In the genomic region with DNA sequence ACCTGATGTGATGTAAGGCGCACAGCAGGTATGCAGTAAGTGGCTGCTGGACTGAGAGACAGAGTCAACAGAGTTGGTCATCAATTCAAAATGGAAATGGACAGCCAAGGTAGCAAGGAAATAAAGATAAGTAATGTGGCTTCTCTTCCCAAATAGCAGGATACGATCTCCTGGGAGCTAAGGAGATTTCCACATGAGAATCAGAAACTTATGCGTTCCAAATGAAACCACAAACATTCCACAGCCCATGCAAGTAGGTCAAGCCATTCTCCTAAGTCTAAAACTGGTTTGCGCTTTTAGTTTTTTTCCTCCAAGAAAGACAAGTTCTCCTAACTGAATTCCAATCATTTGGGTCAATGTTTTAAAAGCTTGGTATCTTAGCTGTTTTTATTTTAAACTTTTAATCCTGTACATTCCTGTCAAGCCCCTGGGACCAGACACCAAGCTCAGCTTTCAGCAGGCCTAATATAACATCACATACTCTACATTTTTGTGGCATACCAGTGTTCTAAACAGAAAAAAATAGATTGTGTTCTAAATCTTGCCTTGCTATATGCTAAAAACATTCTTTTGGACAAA, we compare ENCODE assay signal across 10 cellular contexts.
DNase-seq lines count a peak whose midpoint lies in the region; ATAC-seq, FAIRE-seq and TF ChIP-seq lines count a peak whose summit lies in the region.
"Had no signal": no experiment of that assay in that cellular context is flagged by ENCODE, and none has a peak within 500 bp of the region (broad histone marks: within the 10 kb centered on the region; RNA-seq: fewer than 3 reads in every experiment).

No MANE protein-coding gene starts in this region.

- H3K4ac ChIP-seq in mesendoderm (ENCODE audit: low read depth, low read length): no peak overlapping the region

- H3K4me1 ChIP-seq in liver (ENCODE audit: control insufficient read depth in 4 of 4, insufficient read depth in 4 of 4, low read length in 3 of 4) (no peaks in the 10 kb centered on the region), HepG2 (ENCODE audit: insufficient read depth, low read length) (peaks cover 20% of the 10 kb centered on the region), mesendoderm (ENCODE audit: control insufficient read depth, low read depth, low read length) (peaks cover 5% of the 10 kb centered on the region), vagina (peaks cover 14% of the 10 kb centered on the region), MM.1S (ENCODE audit: low read length) (no peaks in the 10 kb centered on the region)
- H3K4me1 ChIP-seq: BLaER1 had no signal

- TF ChIP-seq POLR2A in HepG2 (IDR thresholded peaks at IDR 0.05; ENCODE audit: insufficient read depth in 1 of 2, low read depth in 2 of 2, low read length in 2 of 2) (no peak), vagina (IDR thresholded peaks at IDR 0.05) (no peak)

- no peak overlapping the region for H3K23ac ChIP-seq in mesendoderm (ENCODE audit: low read length)

- H3K9ac ChIP-seq in liver (ENCODE audit: low read depth in 1 of 2, low read length in 2 of 2) (no peak overlapping the region), HepG2 (ENCODE audit: insufficient read depth, low read depth, low read length) (no peak overlapping the region), mesendoderm (ENCODE audit: low read length) (no peak overlapping the region), MM.1S (ENCODE audit: low read length) (no peak overlapping the region)
- H3K9ac ChIP-seq: BLaER1 had no signal

- CTCF ChIA-PET in HepG2 (lab: Yijun Ruan, JAX; ENCODE audit: low intra/inter-chr PET ratio, low total read pairs): no interaction called here

- 96% methylated on average over 4 of the region's 4 CpGs for WGBS in liver
- WGBS in HepG2 (ENCODE audit: low lambda C conversion rate): 95% methylated on average over 4 of the region's 4 CpGs
- no CpG with 5 or more reads among the region's 4 CpGs for WGBS in mesendoderm (ENCODE audit: extremely low coverage, insufficient coverage, low lambda C conversion rate)

- TF ChIP-seq CTCF in liver (IDR thresholded peaks at IDR 0.05; ENCODE audit: low read depth, low read length, missing input control): no peak
- TF ChIP-seq CTCF in HepG2 (CRISPR knock-in tag; IDR thresholded peaks at IDR 0.05): no peak
- TF ChIP-seq CTCF in bronchial epithelial cell (IDR thresholded peaks at IDR 0.05; ENCODE audit: insufficient read depth, low read length, severe bottlenecking): no peak
- no peak for TF ChIP-seq CTCF in vagina (IDR thresholded peaks at IDR 0.05)
- no peak for TF ChIP-seq CTCF in MM.1S (IDR thresholded peaks at IDR 0.05; ENCODE audit: low read length)

- no peak overlapping the region for H2BK120ac ChIP-seq in mesendoderm (ENCODE audit: low read depth, low read length)

- no peak overlapping the region for H4K8ac ChIP-seq in mesendoderm (ENCODE audit: low read depth, low read length)

- no peak overlapping the region for H3K18ac ChIP-seq in mesendoderm (ENCODE audit: low read length)

- TF ChIP-seq EP300 in HepG2 (IDR thresholded peaks at IDR 0.05; ENCODE audit: low read depth in 2 of 2, low read length in 2 of 2): no peak
- TF ChIP-seq EP300 in HepG2 (CRISPR knock-in tag; IDR thresholded peaks at IDR 0.05; ENCODE audit: borderline replicate concordance): no peak

- in situ Hi-C loops in HepG2 (cut with HindIII; ENCODE audit: extremely low pct_ligation_motif_present, low pct_unique_long_range_greater_than_20kb): no loop called here

- intact Hi-C loops in HepG2 (cut with micrococcal nuclease; ENCODE audit: unreplicated experiment): no loop called here
- intact Hi-C loops in vagina (cut with DNase I): no loop called here

- H2BK5ac ChIP-seq in mesendoderm (ENCODE audit: low read length): no peak overlapping the region

- no peaks in the 10 kb centered on the region for H3F3A ChIP-seq in MM.1S (ENCODE audit: insufficient read depth, low read length)

- H4K5ac ChIP-seq in mesendoderm (ENCODE audit: low read length): no peak overlapping the region

- H3K27ac ChIP-seq in liver (ENCODE audit: low read depth in 1 of 2, low read length in 2 of 2) (peak overlapping the region in 1 of 2 donors; percentile 31), HepG2 (ENCODE audit: extremely low read length, insufficient read depth, low read length) (no peak overlapping the region), mesendoderm (ENCODE audit: low read depth, low read length) (no peak overlapping the region), vagina (peak overlapping the region; percentile 61), MM.1S (ENCODE audit: low read length) (no peak overlapping the region)
- H3K27ac ChIP-seq: BLaER1 had no signal

- H3K9me2 ChIP-seq in MM.1S (replicated peaks; ENCODE audit: insufficient read depth, low read length): no peaks in the 10 kb centered on the region

- H3K9me3 ChIP-seq in liver (ENCODE audit: control insufficient read depth in 4 of 4, low read length in 3 of 4): no peaks in the 10 kb centered on the region
- peaks cover 14% of the 10 kb centered on the region; the same call in 1 of the 2 replicates for H3K9me3 ChIP-seq in HepG2 (ENCODE audit: low read length)
- no peaks in the 10 kb centered on the region for H3K9me3 ChIP-seq in vagina
- no peaks in the 10 kb centered on the region for H3K9me3 ChIP-seq in MM.1S (replicated peaks; ENCODE audit: insufficient read depth, low read length)

- H2AK5ac ChIP-seq in mesendoderm (ENCODE audit: low read length): no peak overlapping the region

- no peaks in the 10 kb centered on the region for H4K20me1 ChIP-seq in HepG2 (ENCODE audit: insufficient read depth, low read length)
- H4K20me1 ChIP-seq in MM.1S (ENCODE audit: insufficient read depth, low read length): no peaks in the 10 kb centered on the region
- H4K20me1 ChIP-seq: BLaER1 had no signal

- H3K27me3 ChIP-seq in liver (ENCODE audit: control insufficient read depth in 4 of 4, insufficient read depth in 4 of 4, low read length in 3 of 4): no peaks in the 10 kb centered on the region
- no peaks in the 10 kb centered on the region for H3K27me3 ChIP-seq in HepG2 (ENCODE audit: control insufficient read depth in 1 of 2, insufficient read depth in 2 of 2, low read length in 2 of 2)
- no peaks in the 10 kb centered on the region for H3K27me3 ChIP-seq in bronchial epithelial cell (ENCODE audit: control insufficient read depth, insufficient read depth, low read length)
- H3K27me3 ChIP-seq in mesendoderm (ENCODE audit: insufficient read depth, low read length, poor library complexity): no peaks in the 10 kb centered on the region
- no peaks in the 10 kb centered on the region for H3K27me3 ChIP-seq in vagina
- H3K27me3 ChIP-seq in MM.1S (replicated peaks; ENCODE audit: insufficient read depth, low read length): no peaks in the 10 kb centered on the region
- H3K27me3 ChIP-seq: BLaER1 had no signal

- no TSS peak for BruUV-seq in HepG2 (replicated peaks; lab: Mats Ljungman, UMichigan)

- ATAC-seq in HepG2: no peak

- FAIRE-seq in HepG2 (lab: Jason Lieb, UNC): no peak
- no peak for FAIRE-seq in bronchial epithelial cell (lab: Jason Lieb, UNC)

- H3K79me2 ChIP-seq in HepG2 (ENCODE audit: insufficient read depth, low read length): no peaks in the 10 kb centered on the region
- H3K79me2 ChIP-seq in mesendoderm (ENCODE audit: control insufficient read depth, insufficient read depth, low read length): no peaks in the 10 kb centered on the region
- no peaks in the 10 kb centered on the region for H3K79me2 ChIP-seq in MM.1S (ENCODE audit: low read length)

- no peak for DNase-seq in HepG2 (ENCODE audit: low spot score)
- peak; percentile 21 for DNase-seq in bronchial epithelial cell (ENCODE audit: low read depth)
- peak; percentile 53 for DNase-seq in mesendoderm
- DNase-seq in vagina (ENCODE audit: extremely low spot score in 2 of 2): no peak
- no peak for DNase-seq in stimulated activated CD4-positive, alpha-beta T cell treated with anti-CD3 and anti-CD28 coated beads, Interleukin-4, amount 100 ng/mL, for 24 hours
- DNase-seq in MM.1S: no peak
- no peak for DNase-seq in iPS-NIHi11 (ENCODE audit: low spot score)
- DNase-seq: NCI-H187 treated with DMSO at 0.1 percent for 48 hours had no signal

- H2AFZ ChIP-seq in HepG2 (ENCODE audit: low read length) (no peak overlapping the region), MM.1S (ENCODE audit: low read length) (no peak overlapping the region)

- H3K4me2 ChIP-seq in HepG2 (ENCODE audit: low read depth, low read length): no peak overlapping the region
- no peak overlapping the region for H3K4me2 ChIP-seq in mesendoderm (ENCODE audit: low read length)
- no peak overlapping the region for H3K4me2 ChIP-seq in MM.1S (ENCODE audit: low read depth, low read length)
- H3K4me2 ChIP-seq: BLaER1 had no signal

- H3K79me1 ChIP-seq in mesendoderm (ENCODE audit: low read length): no peaks in the 10 kb centered on the region

- peaks cover 0 to 4% (median 1%) of the 10 kb centered on the region in 4 donors for H3K36me3 ChIP-seq in liver (ENCODE audit: control insufficient read depth in 4 of 4, insufficient read depth in 3 of 4, low read depth in 1 of 4, low read length in 3 of 4)
- H3K36me3 ChIP-seq in HepG2 (replicated peaks in 1 of 2; ENCODE audit: control insufficient read depth in 1 of 2, insufficient read depth in 2 of 2, low read length in 2 of 2): no peaks in the 10 kb centered on the region
- H3K36me3 ChIP-seq in bronchial epithelial cell (ENCODE audit: control insufficient read depth, insufficient read depth, low read length): no peaks in the 10 kb centered on the region
- H3K36me3 ChIP-seq in mesendoderm (ENCODE audit: control insufficient read depth, insufficient read depth, low read length): no peaks in the 10 kb centered on the region
- H3K36me3 ChIP-seq in vagina: no peaks in the 10 kb centered on the region
- no peaks in the 10 kb centered on the region for H3K36me3 ChIP-seq in MM.1S (replicated peaks; ENCODE audit: insufficient read depth, low read length)
- H3K36me3 ChIP-seq: BLaER1 had no signal

- no peak overlapping the region for H3K56ac ChIP-seq in mesendoderm (ENCODE audit: low read length)

- H3K4me3 ChIP-seq in liver (ENCODE audit: low read depth in 1 of 3, low read length in 3 of 3): no peak overlapping the region
- no peak overlapping the region for H3K4me3 ChIP-seq in HepG2 (replicated peaks in 1 of 3; ENCODE audit: insufficient read depth in 1 of 3, low read depth in 2 of 3, low read length in 3 of 3)
- H3K4me3 ChIP-seq in bronchial epithelial cell (ENCODE audit: low read depth, low read length): no peak overlapping the region
- no peak overlapping the region for H3K4me3 ChIP-seq in mesendoderm (ENCODE audit: low read length)
- no peak overlapping the region for H3K4me3 ChIP-seq in vagina
- H3K4me3 ChIP-seq in MM.1S (ENCODE audit: low read length): no peak overlapping the region
- H3K4me3 ChIP-seq: BLaER1 had no signal

- no peak overlapping the region for H2BK15ac ChIP-seq in mesendoderm (replicated peaks; ENCODE audit: low read depth)

- POLR2A ChIA-PET in HepG2 (lab: Yijun Ruan, JAX): no interaction called here

- no peak for TF ChIP-seq RAD21 in liver (IDR thresholded peaks at IDR 0.05)
- no peak for TF ChIP-seq RAD21 in HepG2 (CRISPR knock-in tag; IDR thresholded peaks at IDR 0.05)

TF ChIP-seq in liver, 16 proteins besides CTCF, POLR2A, EP300 and RAD21 (continues in another document):
- no peak for TF ChIP-seq JUND (IDR thresholded peaks at IDR 0.05)

TF ChIP-seq in HepG2, 621 proteins besides CTCF, POLR2A, EP300 and RAD21 (continues in another document):
- no peak for TF ChIP-seq HCFC1 (IDR thresholded peaks at IDR 0.05; ENCODE audit: low read depth, low read length)

Comparison
In these comparisons a context has a peak if more than half of its experiments do, and no peak if none do; other contexts are left out.
1. DNase-seq: peak in bronchial epithelial cell (single experiment) and mesendoderm (single experiment); none in HepG2 (single experiment), vagina (0 of 2), stimulated activated CD4-positive, alpha-beta T cell treated with anti-CD3 and anti-CD28 coated beads, Interleukin-4, amount 100 ng/mL, for 24 hours (single experiment), MM.1S (single experiment) and iPS-NIHi11 (single experiment).